Comparison of ENCODE assay signal across 9 cellular contexts in the genomic region with DNA sequence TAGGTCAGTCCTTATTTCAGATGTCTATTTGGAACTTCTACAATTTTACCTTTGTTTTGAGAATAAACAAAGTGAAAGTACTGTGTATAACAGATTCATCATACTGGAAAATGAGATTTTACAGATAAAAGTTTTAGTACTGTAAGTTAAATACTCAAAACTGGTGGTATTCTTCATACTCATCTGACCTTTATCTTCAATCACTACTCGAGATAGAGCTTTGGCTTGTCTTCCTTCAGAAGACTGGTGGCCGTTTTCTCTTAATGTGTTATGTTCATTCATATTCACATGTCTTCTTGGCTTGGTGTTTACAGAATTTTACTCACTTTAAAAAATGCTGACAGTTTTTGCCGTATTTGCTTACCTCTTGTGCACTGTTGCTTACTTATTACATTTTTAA. TPM values are rescaled to one million over a fixed set of nuclear protein-coding genes. Genes with fewer than 3 reads are reported as not detected.
DNase-seq lines count a peak whose midpoint lies in the region; ATAC-seq, FAIRE-seq and TF ChIP-seq lines count a peak whose summit lies in the region.
"Had no signal": no experiment of that assay in that cellular context is flagged by ENCODE, and none has a peak within 500 bp of the region (broad histone marks: within the 10 kb centered on the region; RNA-seq: fewer than 3 reads in every experiment).

No MANE protein-coding gene starts in this region.

- H3K4me3 ChIP-seq in OCI-LY3 (ENCODE audit: low read length) (peak overlapping the region; percentile 88), endocrine pancreas (ENCODE audit: control insufficient read depth, insufficient read depth, low read length) (peak overlapping the region; percentile 99), psoas muscle (peak overlapping the region; percentile 94)

- H3K4me1 ChIP-seq in OCI-LY3 (ENCODE audit: low read length) = peaks cover 43% of the 10 kb centered on the region
- H3K4me1 ChIP-seq in endocrine pancreas (ENCODE audit: control insufficient read depth, insufficient read depth, low read length) = peaks cover 21% of the 10 kb centered on the region
- peaks cover 39% of the 10 kb centered on the region for H3K4me1 ChIP-seq in psoas muscle

- H3K9me3 ChIP-seq in OCI-LY3 (ENCODE audit: insufficient read depth, low read length) = no peaks in the 10 kb centered on the region
- H3K9me3 ChIP-seq in endocrine pancreas (ENCODE audit: control insufficient read depth, low read length) = no peaks in the 10 kb centered on the region
- no peaks in the 10 kb centered on the region for H3K9me3 ChIP-seq in psoas muscle

- DNase-seq in GM19239 (ENCODE audit: insufficient read length, low spot score) = no peak
- DNase-seq in psoas muscle = no peak
- DNase-seq in middle frontal gyrus (ENCODE audit: extremely low spot score, low spot score) = no peak
- DNase-seq: NCI-H2171 treated with DMSO at 0.1 percent for 48 hours had no signal

- H3K27ac ChIP-seq in OCI-LY3 (ENCODE audit: low read length) = peak overlapping the region; percentile 96
- peak overlapping the region; percentile 95 for H3K27ac ChIP-seq in psoas muscle

- H3K4me2 ChIP-seq in OCI-LY3 (ENCODE audit: low read length) = peak overlapping the region; percentile 88

- FAIRE-seq in GM19239 (lab: Jason Lieb, UNC) = peak; percentile 61

- peaks cover 77% of the 10 kb centered on the region for H3K79me2 ChIP-seq in OCI-LY3 (ENCODE audit: low read length)

- intact Hi-C loops in psoas muscle (cut with DNase I) = loop anchor here in 1 of 2 donors (10.0 kb wide), 1 partner anchor 51 kb away; no protein-coding TSS in a partner anchor

- H2AFZ ChIP-seq in OCI-LY3 (ENCODE audit: low read depth, low read length) = no peak overlapping the region

- peak overlapping the region; percentile 93 for H3K9ac ChIP-seq in OCI-LY3 (ENCODE audit: low read length)
- no peak overlapping the region for H3K9ac ChIP-seq in endocrine pancreas (ENCODE audit: control insufficient read depth, insufficient read depth, low read length)

- H3K36me3 ChIP-seq in OCI-LY3 (replicated peaks; ENCODE audit: low read depth, low read length) = peaks cover 13% of the 10 kb centered on the region
- no peaks in the 10 kb centered on the region for H3K36me3 ChIP-seq in endocrine pancreas (ENCODE audit: control insufficient read depth, insufficient read depth, low read length)
- peaks cover 0 to 3% of the 10 kb centered on the region in 2 donors for H3K36me3 ChIP-seq in psoas muscle (ENCODE audit: insufficient read depth in 1 of 2, low read depth in 1 of 2)

- no peaks in the 10 kb centered on the region for H3K27me3 ChIP-seq in OCI-LY3 (ENCODE audit: low read depth, low read length)
- no peaks in the 10 kb centered on the region for H3K27me3 ChIP-seq in endocrine pancreas (ENCODE audit: control insufficient read depth, insufficient read depth, low read length)
- H3K27me3 ChIP-seq in psoas muscle (ENCODE audit: insufficient read depth in 3 of 3, low read length in 2 of 3) = no peaks in the 10 kb centered on the region

- TF ChIP-seq CTCF in OCI-LY3 (IDR thresholded peaks at IDR 0.05; ENCODE audit: low read depth, low read length) (no peak), psoas muscle (IDR thresholded peaks at IDR 0.05) (no peak)

- WGBS in psoas muscle, 3 donors = 5 to 10% (median 9%) methylated on average over 3 of the region's 3 CpGs

- ATAC-seq in psoas muscle (no peak), GM21447 (IDR thresholded peaks at IDR 0.05; ENCODE audit: unreplicated experiment) (no peak), HG02610 (IDR thresholded peaks at IDR 0.05; ENCODE audit: unreplicated experiment) (no peak), GM21576 (IDR thresholded peaks at IDR 0.05; ENCODE audit: unreplicated experiment) (no peak)

- peaks cover 23% of the 10 kb centered on the region for H4K20me1 ChIP-seq in OCI-LY3 (ENCODE audit: insufficient read depth, low read length)

RNA-seq across cellular contexts. Expression of gene SPOPL, which starts 2.1 kb away (rescaled TPM):
- total RNA-seq in psoas muscle = 10 to 100 TPM in 3 of 4 donors, 1 to 10 TPM in 1; 7.6 to 19.0 (median 13.5) TPM
- 10 to 100 TPM in 1 of 3 donors, 1 to 10 TPM in 2; 3.0 to 12.7 (median 5.3) TPM for polyA plus RNA-seq in psoas muscle
